ENCODE assay signal across 8 cellular contexts in genomic region chr12:4271433-4272013, GRCh38.
A peak's percentile ranks its signal among the peaks of the same experiment; 100 is the strongest.
DNase-seq lines count a peak whose midpoint lies in the region; ATAC-seq, FAIRE-seq and TF ChIP-seq lines count a peak whose summit lies in the region.

No MANE protein-coding gene starts in this region.

- no peaks in the 10 kb centered on the region for H3K9me3 Mint-ChIP-seq in nephron progenitor cell

- no peaks in the 10 kb centered on the region for H4K20me1 ChIP-seq in OCI-LY1 (ENCODE audit: insufficient read depth, low read length)

- H3K79me2 ChIP-seq in OCI-LY1 (ENCODE audit: insufficient read depth, low read length) = no peaks in the 10 kb centered on the region

- no peaks in the 10 kb centered on the region for H3K9me2 ChIP-seq in OCI-LY1 (ENCODE audit: low read depth, low read length)

- peak overlapping the region; percentile 98 for H3K9ac ChIP-seq in ES-I3 (ENCODE audit: low read depth, low read length)
- H3K9ac ChIP-seq in OCI-LY1 (ENCODE audit: low read length) = no peak overlapping the region

- no peaks in the 10 kb centered on the region for H3F3A ChIP-seq in OCI-LY1 (ENCODE audit: insufficient read depth, low read length)

- TF ChIP-seq CTCF in OCI-LY1 (IDR thresholded peaks at IDR 0.05; ENCODE audit: low read length) (no peak), coronary artery (IDR thresholded peaks at IDR 0.05) (no peak), nephron progenitor cell (IDR thresholded peaks at IDR 0.05) (no peak), D721Med (IDR thresholded peaks at IDR 0.05; ENCODE audit: insufficient read depth, missing control alignments) (no peak)

- H2AFZ ChIP-seq in OCI-LY1 (ENCODE audit: low read length) = no peak overlapping the region

- H3K4me1 Mint-ChIP-seq in nephron progenitor cell = peaks cover 46% of the 10 kb centered on the region

- H3K27ac ChIP-seq in OCI-LY1 (ENCODE audit: low read depth, low read length, poor library complexity, severe bottlenecking) (no peak overlapping the region), coronary artery (peak overlapping the region; percentile 51 to 82)

- peak; percentile 10 for ATAC-seq in GM21717 (IDR thresholded peaks at IDR 0.05; ENCODE audit: unreplicated experiment)

- DNase-seq in coronary artery (ENCODE audit: low spot score) (peak; percentile 49), nephron progenitor cell (no peak), D721Med (ENCODE audit: insufficient read length, low spot score) (no peak), NCI-H1417 (lab: John Stamatoyannopoulos, UW) (no peak), AG08395 (ENCODE audit: low spot score) (no peak)

- peaks cover 7% of the 10 kb centered on the region for H3K36me3 ChIP-seq in ES-I3 (ENCODE audit: insufficient read depth, low read length)
- H3K36me3 ChIP-seq in OCI-LY1 (ENCODE audit: insufficient read depth, low read length) = no peaks in the 10 kb centered on the region

- H3K27me3 ChIP-seq in OCI-LY1 (ENCODE audit: insufficient read depth, low read length) = peaks cover 12% of the 10 kb centered on the region

- H3K27me3 Mint-ChIP-seq in nephron progenitor cell (ENCODE audit: low read depth, poor library complexity) = peaks cover 7% of the 10 kb centered on the region

- no peak for FAIRE-seq in D721Med (lab: Jason Lieb, UNC)

- peak overlapping the region; percentile 99 for H3K27ac Mint-ChIP-seq in nephron progenitor cell

- no peak overlapping the region for H3K4me3 ChIP-seq in OCI-LY1 (ENCODE audit: low read depth, low read length, poor library complexity, severe bottlenecking)
- peak overlapping the region; percentile 96 for H3K4me3 ChIP-seq in coronary artery

- peak overlapping the region; percentile 44; the same call in 1 of the 2 replicates for H3K4me2 ChIP-seq in OCI-LY1 (ENCODE audit: low read length)

- peaks cover 14% of the 10 kb centered on the region for H3K36me3 Mint-ChIP-seq in nephron progenitor cell (ENCODE audit: low read depth)

- H3K4me1 ChIP-seq in ES-I3 (ENCODE audit: insufficient read depth, low read length) = no peaks in the 10 kb centered on the region; the same call in 1 of the 2 replicates
- peaks cover 25% of the 10 kb centered on the region for H3K4me1 ChIP-seq in OCI-LY1 (ENCODE audit: insufficient read depth, low read length, severe bottlenecking)

- H3K9me3 ChIP-seq in ES-I3 (ENCODE audit: control insufficient read depth, insufficient read depth, low read length) (no peaks in the 10 kb centered on the region), OCI-LY1 (ENCODE audit: low read length) (no peaks in the 10 kb centered on the region)

- H3K4me3 Mint-ChIP-seq in nephron progenitor cell = peak overlapping the region; percentile 86
